Comparison of ENCODE assay signal across 13 cellular contexts in the genomic region with DNA sequence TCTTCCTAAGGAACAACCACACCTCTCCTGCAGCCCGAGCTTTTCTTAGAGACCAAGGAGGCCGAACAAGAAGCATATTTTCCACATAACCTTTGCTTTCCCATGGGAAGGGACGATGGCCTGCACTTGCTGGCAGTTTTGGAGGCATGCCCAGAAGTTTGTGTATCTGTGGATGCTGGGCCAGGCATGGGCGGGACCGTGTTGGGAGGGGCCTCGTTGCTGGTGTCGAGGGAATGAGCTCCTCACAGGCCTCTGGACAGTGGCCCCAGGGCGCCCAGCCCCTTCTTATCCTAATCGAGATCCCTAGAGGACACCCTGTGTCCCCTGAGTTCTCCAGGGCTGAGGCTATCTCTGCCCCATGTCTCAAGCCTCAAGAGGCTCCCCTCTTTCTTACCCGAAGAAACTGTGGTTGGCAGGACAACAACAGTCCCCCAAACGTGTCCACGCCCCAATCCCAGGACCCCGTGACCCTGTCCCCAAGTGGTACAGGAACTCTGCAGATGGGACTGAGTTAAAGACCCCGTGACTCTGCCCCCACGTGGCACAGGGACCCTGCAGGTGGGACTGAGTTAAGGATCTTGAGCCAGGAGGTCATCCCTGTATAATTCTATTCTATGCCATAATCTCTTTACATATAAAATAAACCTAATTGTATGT.
DNase-seq lines count a peak whose midpoint lies in the region; ATAC-seq and TF ChIP-seq lines count a peak whose summit lies in the region.
"Had no signal": no experiment of that assay in that cellular context is flagged by ENCODE, and none has a peak within 500 bp of the region (broad histone marks: within the 10 kb centered on the region; RNA-seq: fewer than 3 reads in every experiment).

No MANE protein-coding gene starts in this region.

- peaks cover 0 to under 1% (median 0%) of the 10 kb centered on the region in 3 donors for H3K27me3 ChIP-seq in sigmoid colon
- peaks cover 0 to 13% (median 0%) of the 10 kb centered on the region in 4 donors for H3K27me3 ChIP-seq in upper lobe of left lung

- CTCF ChIA-PET in activated naive CD4-positive, alpha-beta T cell treated with anti-CD3 and anti-CD28 coated beads for 36 hours (lab: Charles Lee) = interaction anchor here (0.6 kb wide), 1 partner anchor 205 kb away, joined by 4 read pairs; no protein-coding TSS in a partner anchor

- in situ Hi-C loops in G401 (cut with HindIII; ENCODE audit: low sequenced_read_pairs) = no loop called here

- TF ChIP-seq EP300 in sigmoid colon (IDR thresholded peaks at IDR 0.05) = no peak
- no peak for TF ChIP-seq EP300 in upper lobe of left lung (IDR thresholded peaks at IDR 0.05)

- H3K27ac Mint-ChIP-seq in activated naive CD4-positive, alpha-beta T cell treated with anti-CD3 and anti-CD28 coated beads for 36 hours = no peak overlapping the region
- H3K27ac Mint-ChIP-seq: mesothelial cell of epicardium had no signal

- H3K4me3 ChIP-seq in fibroblast of mammary gland (ENCODE audit: control insufficient read depth, low read depth, low read length) (no peak overlapping the region), sigmoid colon (no peak overlapping the region), upper lobe of left lung (no peak overlapping the region)
- H3K4me3 ChIP-seq: SK-N-MC had no signal

- TF ChIP-seq CTCF in fibroblast of mammary gland (conservative IDR thresholded peaks at IDR 0.05; ENCODE audit: control insufficient read depth, insufficient read depth, low read depth, low read length) = no peak
- no peak for TF ChIP-seq CTCF in sigmoid colon (IDR thresholded peaks at IDR 0.05)
- no peak for TF ChIP-seq CTCF in upper lobe of left lung (IDR thresholded peaks at IDR 0.05)

- intact Hi-C loops in sigmoid colon (cut with DNase I) = loop anchor here (5.0 kb wide), 1 partner anchor 111 kb away; a partner anchor contains a TSS
- intact Hi-C loops in activated naive CD4-positive, alpha-beta T cell treated with anti-CD3 and anti-CD28 coated beads for 36 hours (cut with micrococcal nuclease) = no loop called here

- H3K27ac ChIP-seq in sigmoid colon (peak overlapping the region; percentile 31 to 48 (median 45)), upper lobe of left lung (no peak overlapping the region)
- H3K27ac ChIP-seq: SK-N-MC, WERI-Rb-1 had no signal

- 35 to 66% methylated on average over 15 of the region's 15 CpGs for WGBS in sigmoid colon, 2 donors
- 64 to 68% methylated on average over 13 to 15 of the region's 15 CpGs for WGBS in upper lobe of left lung, 2 donors

- no peaks in the 10 kb centered on the region for H3K27me3 Mint-ChIP-seq in activated naive CD4-positive, alpha-beta T cell treated with anti-CD3 and anti-CD28 coated beads for 36 hours (ENCODE audit: low read depth)

- no peaks in the 10 kb centered on the region for H3K9me3 ChIP-seq in sigmoid colon
- peaks cover 0 to 10% (median 4%) of the 10 kb centered on the region in 4 donors for H3K9me3 ChIP-seq in upper lobe of left lung

- DNase-seq in G401 (ENCODE audit: low spot score) (peak; percentile 41), NCI-H2196 (lab: John Stamatoyannopoulos, UW; ENCODE audit: unreplicated experiment) (peak; percentile 90), fibroblast of mammary gland (ENCODE audit: low read depth) (peak; percentile 8), sigmoid colon (peak; percentile 91), upper lobe of left lung (no peak), SK-N-DZ (ENCODE audit: low spot score) (no peak)
- DNase-seq in activated naive CD4-positive, alpha-beta T cell treated with anti-CD3 and anti-CD28 coated beads for 36 hours = no peak
- DNase-seq: activated T-cell treated with anti-CD3 and anti-CD28 coated beads for 4 hours, Karpas-422, NCI-H524 treated with DMSO at 0.1 percent for 48 hours, WERI-Rb-1 had no signal

- no peak for ATAC-seq in upper lobe of left lung (ENCODE audit: low FRiP score in 2 of 2)

- no peaks in the 10 kb centered on the region for H3K36me3 ChIP-seq in sigmoid colon
- no peaks in the 10 kb centered on the region for H3K36me3 ChIP-seq in upper lobe of left lung
- H3K36me3 ChIP-seq: WERI-Rb-1 had no signal

- H3K4me1 Mint-ChIP-seq in activated naive CD4-positive, alpha-beta T cell treated with anti-CD3 and anti-CD28 coated beads for 36 hours (ENCODE audit: low read depth) = peaks cover 5% of the 10 kb centered on the region

- TF ChIP-seq POLR2A in sigmoid colon (IDR thresholded peaks at IDR 0.05) (no peak), upper lobe of left lung (IDR thresholded peaks at IDR 0.05) (no peak)

- H3K4me1 ChIP-seq in sigmoid colon (peaks cover 0 to 28% (median 19%) of the 10 kb centered on the region in 4 donors), upper lobe of left lung (peaks cover 3 to 16% (median 7%) of the 10 kb centered on the region in 4 donors)

- H3K9me3 Mint-ChIP-seq in activated naive CD4-positive, alpha-beta T cell treated with anti-CD3 and anti-CD28 coated beads for 36 hours = no peaks in the 10 kb centered on the region

- no peaks in the 10 kb centered on the region for H3K36me3 Mint-ChIP-seq in activated naive CD4-positive, alpha-beta T cell treated with anti-CD3 and anti-CD28 coated beads for 36 hours (ENCODE audit: low read depth)
- H3K36me3 Mint-ChIP-seq: mesothelial cell of epicardium had no signal

- no peak overlapping the region for H3K4me3 Mint-ChIP-seq in activated naive CD4-positive, alpha-beta T cell treated with anti-CD3 and anti-CD28 coated beads for 36 hours
- H3K4me3 Mint-ChIP-seq: mesothelial cell of epicardium had no signal

Comparison
In these comparisons a context has a peak if more than half of its experiments do, and no peak if none do; other contexts are left out.
1. DNase-seq: peak in G401 (single experiment), NCI-H2196 (single experiment), fibroblast of mammary gland (single experiment) and sigmoid colon (single experiment); none in activated naive CD4-positive, alpha-beta T cell treated with anti-CD3 and anti-CD28 coated beads for 36 hours (single experiment), upper lobe of left lung (0 of 2) and SK-N-DZ (single experiment).
2. H3K27ac ChIP-seq: peak in sigmoid colon (4 of 4); none in upper lobe of left lung (0 of 4).